ENCODE assay signal across 1 cellular context in the genomic region with DNA sequence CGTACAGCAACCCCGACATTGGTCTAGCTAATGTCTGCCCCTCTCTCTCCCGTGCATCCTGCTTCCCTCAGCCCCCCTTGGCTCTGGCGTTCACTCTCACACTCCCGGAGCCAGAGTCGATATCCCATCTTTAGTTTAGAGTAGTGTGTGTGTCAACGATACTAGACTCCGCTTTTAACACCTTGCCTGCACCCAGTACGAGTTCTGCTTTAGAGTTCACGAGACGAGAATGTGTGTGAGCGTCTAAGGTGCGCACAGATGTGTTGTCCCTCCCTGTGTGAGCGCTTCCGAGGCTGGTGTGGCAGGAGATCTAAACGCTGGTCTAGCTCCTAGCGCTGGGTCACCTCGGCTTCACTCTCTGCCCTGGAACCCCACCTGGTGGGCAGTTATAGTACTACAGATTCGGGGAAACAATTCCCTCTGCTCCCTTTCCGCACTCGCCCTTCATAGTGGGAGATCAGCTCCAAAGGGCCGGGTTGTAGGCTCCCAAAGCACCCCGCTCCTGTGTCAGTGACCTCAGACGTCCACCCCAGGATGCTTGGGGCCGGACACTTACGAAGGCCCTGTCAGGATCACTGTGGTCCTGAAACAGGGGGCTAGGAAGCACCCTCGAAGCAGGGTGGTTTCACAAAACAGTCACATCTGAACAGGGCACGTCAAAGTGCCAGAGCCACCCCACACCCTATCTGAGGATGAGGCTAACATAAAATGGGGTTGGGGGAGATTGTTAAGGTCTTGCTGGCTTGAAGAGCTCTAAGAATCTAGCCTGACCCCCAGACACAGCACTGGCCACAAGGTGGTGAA.
TF ChIP-seq lines count a peak whose summit lies in the region.

No MANE protein-coding gene starts in this region.

TF ChIP-seq in HepG2, 621 proteins besides CTCF, POLR2A, EP300 and RAD21 (continued from another document and continues in another):
- no peak for TF ChIP-seq ELF4 (CRISPR knock-in tag; IDR thresholded peaks at IDR 0.05; ENCODE audit: borderline replicate concordance)
- TF ChIP-seq ZNF782 (CRISPR knock-in tag; IDR thresholded peaks at IDR 0.05; ENCODE audit: borderline replicate concordance) = peak; percentile 38; the same call in 1 of the 2 replicates
- no peak for TF ChIP-seq ZKSCAN1 (IDR thresholded peaks at IDR 0.05; ENCODE audit: low read length)
- TF ChIP-seq, protein P1, sequence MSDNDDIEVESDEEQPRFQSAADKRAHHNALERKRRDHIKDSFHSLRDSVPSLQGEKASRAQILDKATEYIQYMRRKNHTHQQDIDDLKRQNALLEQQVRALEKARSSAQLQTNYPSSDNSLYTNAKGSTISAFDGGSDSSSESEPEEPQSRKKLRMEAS (IDR thresholded peaks at IDR 0.05) = peak; percentile 12; the same call in 1 of the 2 replicates
- TF ChIP-seq ZBTB20 (CRISPR knock-in tag; IDR thresholded peaks at IDR 0.05; ENCODE audit: borderline replicate concordance, low read depth) = no peak
- peak; percentile 95 for TF ChIP-seq SMC3 (IDR thresholded peaks at IDR 0.05; ENCODE audit: low read length)
- 0 out of 2 replicates have a peak, but pooled peaks have one; percentile 53 for TF ChIP-seq CCDC6 (CRISPR knock-in tag; IDR thresholded peaks at IDR 0.05)
- TF ChIP-seq PPARG (CRISPR knock-in tag; conservative IDR thresholded peaks at IDR 0.05) = no peak
- 0 out of 2 replicates have a peak, but pooled peaks have one; percentile 69 for TF ChIP-seq ZNF780A (CRISPR knock-in tag; IDR thresholded peaks at IDR 0.05)
- TF ChIP-seq, protein P2, sequence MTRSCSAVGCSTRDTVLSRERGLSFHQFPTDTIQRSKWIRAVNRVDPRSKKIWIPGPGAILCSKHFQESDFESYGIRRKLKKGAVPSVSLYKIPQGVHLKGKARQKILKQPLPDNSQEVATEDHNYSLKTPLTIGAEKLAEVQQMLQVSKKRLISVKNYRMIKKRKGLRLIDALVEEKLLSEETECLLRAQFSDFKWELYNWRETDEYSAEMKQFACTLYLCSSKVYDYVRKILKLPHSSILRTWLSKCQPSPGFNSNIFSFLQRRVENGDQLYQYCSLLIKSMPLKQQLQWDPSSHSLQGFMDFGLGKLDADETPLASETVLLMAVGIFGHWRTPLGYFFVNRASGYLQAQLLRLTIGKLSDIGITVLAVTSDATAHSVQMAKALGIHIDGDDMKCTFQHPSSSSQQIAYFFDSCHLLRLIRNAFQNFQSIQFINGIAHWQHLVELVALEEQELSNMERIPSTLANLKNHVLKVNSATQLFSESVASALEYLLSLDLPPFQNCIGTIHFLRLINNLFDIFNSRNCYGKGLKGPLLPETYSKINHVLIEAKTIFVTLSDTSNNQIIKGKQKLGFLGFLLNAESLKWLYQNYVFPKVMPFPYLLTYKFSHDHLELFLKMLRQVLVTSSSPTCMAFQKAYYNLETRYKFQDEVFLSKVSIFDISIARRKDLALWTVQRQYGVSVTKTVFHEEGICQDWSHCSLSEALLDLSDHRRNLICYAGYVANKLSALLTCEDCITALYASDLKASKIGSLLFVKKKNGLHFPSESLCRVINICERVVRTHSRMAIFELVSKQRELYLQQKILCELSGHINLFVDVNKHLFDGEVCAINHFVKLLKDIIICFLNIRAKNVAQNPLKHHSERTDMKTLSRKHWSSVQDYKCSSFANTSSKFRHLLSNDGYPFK (CRISPR knock-in tag; IDR thresholded peaks at IDR 0.05; ENCODE audit: borderline replicate concordance) = peak; percentile 17
- TF ChIP-seq, protein P3, sequence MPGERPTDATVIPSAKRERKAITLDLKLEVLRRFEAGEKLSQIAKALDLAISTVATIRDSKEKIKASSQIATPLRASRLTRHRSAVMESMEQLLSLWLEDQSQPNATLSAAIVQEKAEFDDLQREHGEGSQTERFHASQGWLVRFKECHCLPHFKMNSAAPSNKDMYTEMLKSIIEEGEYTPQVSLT (CRISPR knock-in tag; IDR thresholded peaks at IDR 0.05; ENCODE audit: borderline replicate concordance, low read depth) = no peak
- 0 out of 2 replicates have a peak, but pooled peaks have one; percentile 47 for TF ChIP-seq SALL2 (CRISPR knock-in tag; IDR thresholded peaks at IDR 0.05)
- no peak for TF ChIP-seq ZZZ3 (CRISPR knock-in tag; IDR thresholded peaks at IDR 0.05; ENCODE audit: borderline replicate concordance)
- 0 out of 2 replicates have a peak, but pooled peaks have one; percentile 21 for TF ChIP-seq FOSL2 (CRISPR knock-in tag; IDR thresholded peaks at IDR 0.05)
- TF ChIP-seq, protein P4, sequence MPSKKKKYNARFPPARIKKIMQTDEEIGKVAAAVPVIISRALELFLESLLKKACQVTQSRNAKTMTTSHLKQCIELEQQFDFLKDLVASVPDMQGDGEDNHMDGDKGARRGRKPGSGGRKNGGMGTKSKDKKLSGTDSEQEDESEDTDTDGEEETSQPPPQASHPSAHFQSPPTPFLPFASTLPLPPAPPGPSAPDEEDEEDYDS (CRISPR knock-in tag; IDR thresholded peaks at IDR 0.05) = 0 out of 2 replicates have a peak, but pooled peaks have one; percentile 30
- TF ChIP-seq, protein P5, sequence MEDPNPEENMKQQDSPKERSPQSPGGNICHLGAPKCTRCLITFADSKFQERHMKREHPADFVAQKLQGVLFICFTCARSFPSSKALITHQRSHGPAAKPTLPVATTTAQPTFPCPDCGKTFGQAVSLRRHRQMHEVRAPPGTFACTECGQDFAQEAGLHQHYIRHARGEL (CRISPR knock-in tag; IDR thresholded peaks at IDR 0.05) = 0 out of 2 replicates have a peak, but pooled peaks have one; percentile 31
- 0 out of 2 replicates have a peak, but pooled peaks have one; percentile 21 for TF ChIP-seq KMT2B (CRISPR knock-in tag; IDR thresholded peaks at IDR 0.05)
- peak; percentile 8; the same call in 1 of the 2 replicates for TF ChIP-seq ATAD3A (CRISPR knock-in tag; IDR thresholded peaks at IDR 0.05)
- peak; percentile 31; the same call in 1 of the 2 replicates for TF ChIP-seq SUZ12 (IDR thresholded peaks at IDR 0.05; ENCODE audit: low read depth, low read length)
- TF ChIP-seq, protein P6, sequence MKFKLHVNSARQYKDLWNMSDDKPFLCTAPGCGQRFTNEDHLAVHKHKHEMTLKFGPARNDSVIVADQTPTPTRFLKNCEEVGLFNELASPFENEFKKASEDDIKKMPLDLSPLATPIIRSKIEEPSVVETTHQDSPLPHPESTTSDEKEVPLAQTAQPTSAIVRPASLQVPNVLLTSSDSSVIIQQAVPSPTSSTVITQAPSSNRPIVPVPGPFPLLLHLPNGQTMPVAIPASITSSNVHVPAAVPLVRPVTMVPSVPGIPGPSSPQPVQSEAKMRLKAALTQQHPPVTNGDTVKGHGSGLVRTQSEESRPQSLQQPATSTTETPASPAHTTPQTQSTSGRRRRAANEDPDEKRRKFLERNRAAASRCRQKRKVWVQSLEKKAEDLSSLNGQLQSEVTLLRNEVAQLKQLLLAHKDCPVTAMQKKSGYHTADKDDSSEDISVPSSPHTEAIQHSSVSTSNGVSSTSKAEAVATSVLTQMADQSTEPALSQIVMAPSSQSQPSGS (CRISPR knock-in tag; IDR thresholded peaks at IDR 0.05) = 0 out of 2 replicates have a peak, but pooled peaks have one; percentile 20
- TF ChIP-seq RBM22 (optimal IDR thresholded peaks at IDR 0.05; ENCODE audit: low read length) = no peak
- TF ChIP-seq ZNF776 (CRISPR knock-in tag; IDR thresholded peaks at IDR 0.05) = 0 out of 2 replicates have a peak, but pooled peaks have one; percentile 50
- no peak for TF ChIP-seq IKZF1 (IDR thresholded peaks at IDR 0.05)
- peak; percentile 81; the same call in 1 of the 2 replicates for TF ChIP-seq EZH2 (conservative IDR thresholded peaks at IDR 0.05; ENCODE audit: low read depth, low read length)
- TF ChIP-seq, protein P7, sequence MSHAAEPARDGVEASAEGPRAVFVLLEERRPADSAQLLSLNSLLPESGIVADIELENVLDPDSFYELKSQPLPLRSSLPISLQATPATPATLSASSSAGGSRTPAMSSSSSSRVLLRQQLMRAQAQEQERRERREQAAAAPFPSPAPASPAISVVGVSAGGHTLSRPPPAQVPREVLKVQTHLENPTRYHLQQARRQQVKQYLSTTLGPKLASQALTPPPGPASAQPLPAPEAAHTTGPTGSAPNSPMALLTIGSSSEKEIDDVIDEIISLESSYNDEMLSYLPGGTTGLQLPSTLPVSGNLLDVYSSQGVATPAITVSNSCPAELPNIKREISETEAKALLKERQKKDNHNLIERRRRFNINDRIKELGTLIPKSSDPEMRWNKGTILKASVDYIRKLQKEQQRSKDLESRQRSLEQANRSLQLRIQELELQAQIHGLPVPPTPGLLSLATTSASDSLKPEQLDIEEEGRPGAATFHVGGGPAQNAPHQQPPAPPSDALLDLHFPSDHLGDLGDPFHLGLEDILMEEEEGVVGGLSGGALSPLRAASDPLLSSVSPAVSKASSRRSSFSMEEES (CRISPR knock-in tag; IDR thresholded peaks at IDR 0.05) = peak; percentile 49; the same call in 1 of the 2 replicates
- TF ChIP-seq, protein P8, sequence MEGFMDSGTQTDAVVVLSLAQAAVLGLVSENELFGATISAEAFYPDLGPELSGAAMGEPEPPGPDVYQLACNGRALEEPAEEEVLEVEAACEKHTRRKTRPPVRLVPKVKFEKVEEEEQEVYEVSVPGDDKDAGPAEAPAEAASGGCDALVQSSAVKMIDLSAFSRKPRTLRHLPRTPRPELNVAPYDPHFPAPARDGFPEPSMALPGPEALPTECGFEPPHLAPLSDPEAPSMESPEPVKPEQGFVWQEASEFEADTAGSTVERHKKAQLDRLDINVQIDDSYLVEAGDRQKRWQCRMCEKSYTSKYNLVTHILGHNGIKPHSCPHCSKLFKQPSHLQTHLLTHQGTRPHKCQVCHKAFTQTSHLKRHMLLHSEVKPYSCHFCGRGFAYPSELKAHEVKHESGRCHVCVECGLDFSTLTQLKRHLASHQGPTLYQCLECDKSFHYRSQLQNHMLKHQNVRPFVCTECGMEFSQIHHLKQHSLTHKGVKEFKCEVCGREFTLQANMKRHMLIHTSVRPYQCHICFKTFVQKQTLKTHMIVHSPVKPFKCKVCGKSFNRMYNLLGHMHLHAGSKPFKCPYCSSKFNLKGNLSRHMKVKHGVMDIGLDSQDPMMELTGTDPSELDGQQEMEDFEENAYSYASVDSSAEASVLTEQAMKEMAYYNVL (CRISPR knock-in tag; IDR thresholded peaks at IDR 0.05; ENCODE audit: borderline replicate concordance) = peak; percentile 20; the same call in 1 of the 2 replicates
- 0 out of 2 replicates have a peak, but pooled peaks have one; percentile 1 for TF ChIP-seq HOXA3 (CRISPR knock-in tag; IDR thresholded peaks at IDR 0.05)
- TF ChIP-seq IRF2 (CRISPR knock-in tag; IDR thresholded peaks at IDR 0.05) = 0 out of 2 replicates have a peak, but pooled peaks have one; percentile 39
- no peak for TF ChIP-seq HOXA7 (CRISPR knock-in tag; IDR thresholded peaks at IDR 0.05)
- peak; percentile 4 for TF ChIP-seq HNRNPLL (IDR thresholded peaks at IDR 0.05; ENCODE audit: low read depth, low read length, poor library complexity, severe bottlenecking)
- TF ChIP-seq, protein P9, sequence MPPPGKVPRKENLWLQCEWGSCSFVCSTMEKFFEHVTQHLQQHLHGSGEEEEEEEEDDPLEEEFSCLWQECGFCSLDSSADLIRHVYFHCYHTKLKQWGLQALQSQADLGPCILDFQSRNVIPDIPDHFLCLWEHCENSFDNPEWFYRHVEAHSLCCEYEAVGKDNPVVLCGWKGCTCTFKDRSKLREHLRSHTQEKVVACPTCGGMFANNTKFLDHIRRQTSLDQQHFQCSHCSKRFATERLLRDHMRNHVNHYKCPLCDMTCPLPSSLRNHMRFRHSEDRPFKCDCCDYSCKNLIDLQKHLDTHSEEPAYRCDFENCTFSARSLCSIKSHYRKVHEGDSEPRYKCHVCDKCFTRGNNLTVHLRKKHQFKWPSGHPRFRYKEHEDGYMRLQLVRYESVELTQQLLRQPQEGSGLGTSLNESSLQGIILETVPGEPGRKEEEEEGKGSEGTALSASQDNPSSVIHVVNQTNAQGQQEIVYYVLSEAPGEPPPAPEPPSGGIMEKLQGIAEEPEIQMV (CRISPR knock-in tag; IDR thresholded peaks at IDR 0.05; ENCODE audit: low read depth) = no peak
- TF ChIP-seq ZMYM2 (CRISPR knock-in tag; IDR thresholded peaks at IDR 0.05) = no peak
- TF ChIP-seq, protein P10, sequence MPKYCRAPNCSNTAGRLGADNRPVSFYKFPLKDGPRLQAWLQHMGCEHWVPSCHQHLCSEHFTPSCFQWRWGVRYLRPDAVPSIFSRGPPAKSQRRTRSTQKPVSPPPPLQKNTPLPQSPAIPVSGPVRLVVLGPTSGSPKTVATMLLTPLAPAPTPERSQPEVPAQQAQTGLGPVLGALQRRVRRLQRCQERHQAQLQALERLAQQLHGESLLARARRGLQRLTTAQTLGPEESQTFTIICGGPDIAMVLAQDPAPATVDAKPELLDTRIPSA (CRISPR knock-in tag; IDR thresholded peaks at IDR 0.05; ENCODE audit: borderline replicate concordance) = no peak
- TF ChIP-seq, protein P11, sequence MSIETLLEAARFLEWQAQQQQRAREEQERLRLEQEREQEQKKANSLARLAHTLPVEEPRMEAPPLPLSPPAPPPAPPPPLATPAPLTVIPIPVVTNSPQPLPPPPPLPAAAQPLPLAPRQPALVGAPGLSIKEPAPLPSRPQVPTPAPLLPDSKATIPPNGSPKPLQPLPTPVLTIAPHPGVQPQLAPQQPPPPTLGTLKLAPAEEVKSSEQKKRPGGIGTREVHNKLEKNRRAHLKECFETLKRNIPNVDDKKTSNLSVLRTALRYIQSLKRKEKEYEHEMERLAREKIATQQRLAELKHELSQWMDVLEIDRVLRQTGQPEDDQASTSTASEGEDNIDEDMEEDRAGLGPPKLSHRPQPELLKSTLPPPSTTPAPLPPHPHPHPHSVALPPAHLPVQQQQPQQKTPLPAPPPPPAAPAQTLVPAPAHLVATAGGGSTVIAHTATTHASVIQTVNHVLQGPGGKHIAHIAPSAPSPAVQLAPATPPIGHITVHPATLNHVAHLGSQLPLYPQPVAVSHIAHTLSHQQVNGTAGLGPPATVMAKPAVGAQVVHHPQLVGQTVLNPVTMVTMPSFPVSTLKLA (IDR thresholded peaks at IDR 0.05) = no peak
- TF ChIP-seq ZNF430 (CRISPR knock-in tag; IDR thresholded peaks at IDR 0.05) = 0 out of 2 replicates have a peak, but pooled peaks have one; percentile 27
- no peak for TF ChIP-seq SETDB1 (CRISPR knock-in tag; IDR thresholded peaks at IDR 0.05; ENCODE audit: borderline replicate concordance)
- peak; percentile 12; the same call in 1 of the 2 replicates for TF ChIP-seq ETV5 (CRISPR knock-in tag; IDR thresholded peaks at IDR 0.05; ENCODE audit: borderline replicate concordance)
- TF ChIP-seq ZNF7 (CRISPR knock-in tag; IDR thresholded peaks at IDR 0.05) = no peak
- TF ChIP-seq, protein P12, sequence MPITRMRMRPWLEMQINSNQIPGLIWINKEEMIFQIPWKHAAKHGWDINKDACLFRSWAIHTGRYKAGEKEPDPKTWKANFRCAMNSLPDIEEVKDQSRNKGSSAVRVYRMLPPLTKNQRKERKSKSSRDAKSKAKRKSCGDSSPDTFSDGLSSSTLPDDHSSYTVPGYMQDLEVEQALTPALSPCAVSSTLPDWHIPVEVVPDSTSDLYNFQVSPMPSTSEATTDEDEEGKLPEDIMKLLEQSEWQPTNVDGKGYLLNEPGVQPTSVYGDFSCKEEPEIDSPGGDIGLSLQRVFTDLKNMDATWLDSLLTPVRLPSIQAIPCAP (CRISPR knock-in tag; IDR thresholded peaks at IDR 0.05; ENCODE audit: low read depth) = no peak
- 0 out of 2 replicates have a peak, but pooled peaks have one; percentile 29 for TF ChIP-seq ZKSCAN8 (CRISPR knock-in tag; IDR thresholded peaks at IDR 0.05; ENCODE audit: borderline replicate concordance)
- 0 out of 3 replicates have a peak, but pooled peaks have one; percentile 1 for TF ChIP-seq MXI1 (IDR thresholded peaks at IDR 0.05; ENCODE audit: borderline replicate concordance, low read depth, low read length)
- no peak for TF ChIP-seq RELA (CRISPR knock-in tag; IDR thresholded peaks at IDR 0.05)
